Comparison of ENCODE assay signal across 1 cellular context in genomic region chr17:36601303-36602029, GRCh38.
A peak's percentile ranks its signal among the peaks of the same experiment; 100 is the strongest.
TF ChIP-seq lines count a peak whose summit lies in the region.

TSS of gene MRM1 (plus strand) at chr17:36601583. CDS start at chr17:36601811, 228 bp downstream.

TF ChIP-seq in HCT116, 20 proteins besides CTCF, POLR2A, EP300 and RAD21 (continued from another document):
- TF ChIP-seq, protein P1, sequence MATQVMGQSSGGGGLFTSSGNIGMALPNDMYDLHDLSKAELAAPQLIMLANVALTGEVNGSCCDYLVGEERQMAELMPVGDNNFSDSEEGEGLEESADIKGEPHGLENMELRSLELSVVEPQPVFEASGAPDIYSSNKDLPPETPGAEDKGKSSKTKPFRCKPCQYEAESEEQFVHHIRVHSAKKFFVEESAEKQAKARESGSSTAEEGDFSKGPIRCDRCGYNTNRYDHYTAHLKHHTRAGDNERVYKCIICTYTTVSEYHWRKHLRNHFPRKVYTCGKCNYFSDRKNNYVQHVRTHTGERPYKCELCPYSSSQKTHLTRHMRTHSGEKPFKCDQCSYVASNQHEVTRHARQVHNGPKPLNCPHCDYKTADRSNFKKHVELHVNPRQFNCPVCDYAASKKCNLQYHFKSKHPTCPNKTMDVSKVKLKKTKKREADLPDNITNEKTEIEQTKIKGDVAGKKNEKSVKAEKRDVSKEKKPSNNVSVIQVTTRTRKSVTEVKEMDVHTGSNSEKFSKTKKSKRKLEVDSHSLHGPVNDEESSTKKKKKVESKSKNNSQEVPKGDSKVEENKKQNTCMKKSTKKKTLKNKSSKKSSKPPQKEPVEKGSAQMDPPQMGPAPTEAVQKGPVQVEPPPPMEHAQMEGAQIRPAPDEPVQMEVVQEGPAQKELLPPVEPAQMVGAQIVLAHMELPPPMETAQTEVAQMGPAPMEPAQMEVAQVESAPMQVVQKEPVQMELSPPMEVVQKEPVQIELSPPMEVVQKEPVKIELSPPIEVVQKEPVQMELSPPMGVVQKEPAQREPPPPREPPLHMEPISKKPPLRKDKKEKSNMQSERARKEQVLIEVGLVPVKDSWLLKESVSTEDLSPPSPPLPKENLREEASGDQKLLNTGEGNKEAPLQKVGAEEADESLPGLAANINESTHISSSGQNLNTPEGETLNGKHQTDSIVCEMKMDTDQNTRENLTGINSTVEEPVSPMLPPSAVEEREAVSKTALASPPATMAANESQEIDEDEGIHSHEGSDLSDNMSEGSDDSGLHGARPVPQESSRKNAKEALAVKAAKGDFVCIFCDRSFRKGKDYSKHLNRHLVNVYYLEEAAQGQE (IDR thresholded peaks at IDR 0.05; ENCODE audit: low read depth): no peak
- TF ChIP-seq EGR1 (IDR thresholded peaks at IDR 0.05; ENCODE audit: low read depth): peak; percentile 83
- TF ChIP-seq ATF3 (IDR thresholded peaks at IDR 0.05): no peak
- no peak for TF ChIP-seq CEBPB (IDR thresholded peaks at IDR 0.05; ENCODE audit: low read depth)
- no peak for TF ChIP-seq EZH2phosphoT487 (IDR thresholded peaks at IDR 0.05; ENCODE audit: borderline replicate concordance)
- no peak; the same call in 1 of the 2 replicates for TF ChIP-seq ZFX (IDR thresholded peaks at IDR 0.05)
